24 cellular contexts compared by ENCODE assay signal in genomic region chr1:55623339-55623738, GRCh38.
DNase-seq lines count a peak whose midpoint lies in the region; ATAC-seq and TF ChIP-seq lines count a peak whose summit lies in the region.
"Had no signal": no experiment of that assay in that cellular context is flagged by ENCODE, and none has a peak within 500 bp of the region (broad histone marks: within the 10 kb centered on the region; RNA-seq: fewer than 3 reads in every experiment).

No MANE protein-coding gene starts in this region.

- ATAC-seq in left lung (peak; percentile 54), GM21515 (IDR thresholded peaks at IDR 0.05; ENCODE audit: unreplicated experiment) (no peak), HG03175 (IDR thresholded peaks at IDR 0.05; ENCODE audit: unreplicated experiment) (no peak), HG02970 (IDR thresholded peaks at IDR 0.05; ENCODE audit: low FRiP score, unreplicated experiment) (no peak), GM23338 (no peak)
- ATAC-seq: SK-N-SH treated with all-trans-retinoic acid at 6 μM for 48 hours had no signal

- DNase-seq in RPMI7951 (ENCODE audit: low read depth) (peak; percentile 46), fibroblast of villous mesenchyme (ENCODE audit: low read depth) (peak; percentile 65), left lung (peak; percentile 35 to 41), transverse colon (peak; percentile 10), GM23338 (ENCODE audit: low spot score) (no peak)
- DNase-seq: activated CD4-positive, alpha-beta T cell treated with anti-CD3 and anti-CD28 coated beads, Interleukin-2, amount 50 U/mL, for 1 hour; activated CD8-positive, alpha-beta memory T cell treated with anti-CD3 and anti-CD28 coated beads, Interleukin-2, amount 50 U/mL, for 4 hours; activated effector memory CD4-positive, alpha-beta T cell treated with anti-CD3 and anti-CD28 coated beads, Interleukin-2, amount 50 U/mL, for 16 hours; immature natural killer cell; NCI-H1105; retina; RPMI8226; stimulated activated CD4-positive, alpha-beta T cell treated with anti-CD3 and anti-CD28 coated beads, Interleukin-12 subunit alpha, Interleukin-12 subunit beta, amount 100 ng/mL, for 4 hours; stimulated activated CD4-positive, alpha-beta T cell treated with anti-CD3 and anti-CD28 coated beads, Interleukin-4, amount 100 ng/mL, for 4 hours had no signal

- H3K9me3 Mint-ChIP-seq in GM23338 = peaks cover 5% of the 10 kb centered on the region; the same call in 2 of the 3 replicates
- H3K9me3 Mint-ChIP-seq: stimulated activated naive CD8-positive, alpha-beta T cell treated with anti-CD3 and anti-CD28 coated beads, Interleukin-15, Interleukin-2, amounts not matched to agents 100 ng/mL and 50 ng/mL, for 24 hours had no signal

- TF ChIP-seq CTCF in fibroblast of villous mesenchyme (IDR thresholded peaks at IDR 0.05; ENCODE audit: insufficient read depth, low read depth, low read length) (no peak), left lung (IDR thresholded peaks at IDR 0.05) (no peak), transverse colon (IDR thresholded peaks at IDR 0.05) (no peak), GM23338 (conservative IDR thresholded peaks at IDR 0.05; ENCODE audit: low read depth in 2 of 2) (no peak)

- H3K27ac Mint-ChIP-seq in GM23338 = no peak overlapping the region
- H3K27ac Mint-ChIP-seq: brain; immature natural killer cell; stimulated activated naive CD8-positive, alpha-beta T cell treated with anti-CD3 and anti-CD28 coated beads, Interleukin-15, Interleukin-2, amounts not matched to agents 100 ng/mL and 50 ng/mL, for 24 hours; T-helper 2 cell treated with Interferon-gamma antibody and Interleukin-4, amounts not matched to agents 5 μg/mL and 100 μg/mL, for 36 hours had no signal

- H3K27me3 ChIP-seq in left lung = no peaks in the 10 kb centered on the region
- no peaks in the 10 kb centered on the region for H3K27me3 ChIP-seq in transverse colon
- H3K27me3 ChIP-seq in GM23338 (ENCODE audit: insufficient read depth) = no peaks in the 10 kb centered on the region
- H3K27me3 ChIP-seq: tibial nerve had no signal

- H3K9me2 ChIP-seq in GM23338 (ENCODE audit: insufficient read depth) = peaks cover 18% of the 10 kb centered on the region; the same call in 1 of the 2 replicates

- H3K27ac ChIP-seq in left lung (no peak overlapping the region), transverse colon (no peak overlapping the region), GM23338 (ENCODE audit: low read depth) (no peak overlapping the region)
- H3K27ac ChIP-seq: C4-2B, HL-60, tibial nerve had no signal

- H3K4me1 Mint-ChIP-seq in GM23338 = peaks cover 22% of the 10 kb centered on the region
- H3K4me1 Mint-ChIP-seq: brain, immature natural killer cell had no signal

- no peaks in the 10 kb centered on the region for H3K79me2 ChIP-seq in GM23338 (replicated peaks; ENCODE audit: insufficient read depth)

- H3K4me1 ChIP-seq in left lung (no peaks in the 10 kb centered on the region), transverse colon (no peaks in the 10 kb centered on the region), GM23338 (ENCODE audit: insufficient read depth) (peaks cover 19% of the 10 kb centered on the region; the same call in 1 of the 2 replicates)
- H3K4me1 ChIP-seq: tibial nerve had no signal

- WGBS in transverse colon (ENCODE audit: low coverage in 1 of 2), 2 donors = 61% methylated on average over 4 of the region's 4 CpGs; no CpG with 5 or more reads in 1 of the 2 donors

- H3K9me3 ChIP-seq in left lung (peaks cover 0 to 6% of the 10 kb centered on the region in 2 donors), transverse colon (no peaks in the 10 kb centered on the region)

- no peaks in the 10 kb centered on the region for H3K27me3 Mint-ChIP-seq in GM23338 (ENCODE audit: insufficient read depth, low read depth, poor library complexity)

- TF ChIP-seq EP300 in transverse colon (IDR thresholded peaks at IDR 0.05; ENCODE audit: low read depth) = no peak

- in situ Hi-C loops in transverse colon (cut with MboI; ENCODE audit: low pct_ligation_motif_present in 1 of 4, low pct_unique_long_range_greater_than_20kb in 1 of 4, low sequenced_read_pairs in 3 of 4) = no loop called here

- intact Hi-C loops in left lung (cut with DNase I) = no loop called here
- intact Hi-C loops in transverse colon (cut with DNase I; ENCODE audit: low total_unique reads) = no loop called here

- no peak overlapping the region for H3K4me3 ChIP-seq in fibroblast of villous mesenchyme (ENCODE audit: low read depth, low read length)
- H3K4me3 ChIP-seq in left lung = no peak overlapping the region
- H3K4me3 ChIP-seq in transverse colon = no peak overlapping the region
- no peak overlapping the region for H3K4me3 ChIP-seq in GM23338
- H3K4me3 ChIP-seq: tibial nerve had no signal

- no peak overlapping the region for H3K4me2 ChIP-seq in GM23338

- no peaks in the 10 kb centered on the region for H4K20me1 ChIP-seq in GM23338 (replicated peaks; ENCODE audit: insufficient read depth)

- no peaks in the 10 kb centered on the region for H3F3A ChIP-seq in GM23338 (replicated peaks; ENCODE audit: low read depth)

- no peak overlapping the region for H3K4me3 Mint-ChIP-seq in GM23338
- H3K4me3 Mint-ChIP-seq: brain; immature natural killer cell; stimulated activated naive CD8-positive, alpha-beta T cell treated with anti-CD3 and anti-CD28 coated beads, Interleukin-15, Interleukin-2, amounts not matched to agents 100 ng/mL and 50 ng/mL, for 24 hours; T-helper 2 cell treated with Interferon-gamma antibody and Interleukin-4, amounts not matched to agents 5 μg/mL and 100 μg/mL, for 36 hours had no signal

- H2AFZ ChIP-seq in GM23338 = no peak overlapping the region

- no peak for TF ChIP-seq POLR2A in transverse colon (IDR thresholded peaks at IDR 0.05)

- peaks cover 5% of the 10 kb centered on the region; the same call in 2 of the 3 replicates for H3K36me3 Mint-ChIP-seq in GM23338 (ENCODE audit: low read depth)
- H3K36me3 Mint-ChIP-seq: brain, immature natural killer cell had no signal

- H3K36me3 ChIP-seq in left lung (no peaks in the 10 kb centered on the region), transverse colon (no peaks in the 10 kb centered on the region), GM23338 (ENCODE audit: insufficient read depth) (no peaks in the 10 kb centered on the region; the same call in 1 of the 2 replicates)

TF ChIP-seq in GM23338, 12 proteins besides CTCF, POLR2A, EP300 and RAD21 (continues in another document):
- TF ChIP-seq ZNF331 (CRISPR knock-in tag; IDR thresholded peaks at IDR 0.05; ENCODE audit: low read depth) = no peak
- no peak for TF ChIP-seq ZNF114 (CRISPR knock-in tag; IDR thresholded peaks at IDR 0.05)
- TF ChIP-seq ETS1 (IDR thresholded peaks at IDR 0.05) = no peak
- no peak for TF ChIP-seq NANOG (IDR thresholded peaks at IDR 0.05; ENCODE audit: borderline replicate concordance)
- TF ChIP-seq STAT1 (IDR thresholded peaks at IDR 0.05; ENCODE audit: unreplicated experiment) = no peak
- TF ChIP-seq CREB1 (CRISPR knock-in tag; IDR thresholded peaks at IDR 0.05; ENCODE audit: low read depth) = no peak
- TF ChIP-seq POLR2AphosphoS5 (IDR thresholded peaks at IDR 0.05; ENCODE audit: low read depth) = no peak
- TF ChIP-seq REST (IDR thresholded peaks at IDR 0.05; ENCODE audit: unreplicated experiment) = no peak
- TF ChIP-seq EZH2 (IDR thresholded peaks at IDR 0.05; ENCODE audit: low read depth, unreplicated experiment) = no peak
- no peak for TF ChIP-seq EZH2phosphoT487 (IDR thresholded peaks at IDR 0.05; ENCODE audit: unreplicated experiment)
- no peak for TF ChIP-seq JUNB (IDR thresholded peaks at IDR 0.05; ENCODE audit: unreplicated experiment)
